ENCODE assay signal across 9 cellular contexts in genomic region chr12:33427071-33427470, GRCh38. TPM values are rescaled to one million over a fixed set of nuclear protein-coding genes. Genes with fewer than 3 reads are reported as not detected.
DNase-seq lines count a peak whose midpoint lies in the region; ATAC-seq and TF ChIP-seq lines count a peak whose summit lies in the region.
"Had no signal": no experiment of that assay in that cellular context is flagged by ENCODE, and none has a peak within 500 bp of the region (broad histone marks: within the 10 kb centered on the region; RNA-seq: fewer than 3 reads in every experiment).

No MANE protein-coding gene starts in this region.

- peak; percentile 43 for TF ChIP-seq CTCF in GM12873 (IDR thresholded peaks at IDR 0.05; ENCODE audit: insufficient read depth, low read depth, low read length, missing control alignments)
- TF ChIP-seq CTCF in fibroblast of mammary gland (conservative IDR thresholded peaks at IDR 0.05; ENCODE audit: control insufficient read depth, insufficient read depth, low read depth, low read length) = peak; percentile 1
- TF ChIP-seq CTCF in chondrocyte (IDR thresholded peaks at IDR 0.05) = no peak

- no peaks in the 10 kb centered on the region for H3K36me3 ChIP-seq in aorta (ENCODE audit: control insufficient read depth in 1 of 2, insufficient read depth in 2 of 2, low read length in 1 of 2)

- no peaks in the 10 kb centered on the region for H3K27me3 ChIP-seq in aorta (ENCODE audit: control insufficient read depth in 1 of 2, insufficient read depth in 2 of 2, low read length in 1 of 2)

- intact Hi-C loops in aorta (cut with DNase I) = no loop called here

- WGBS in aorta, 2 donors = 66 to 73% methylated on average over 2 of the region's 2 CpGs

- H3K27ac Mint-ChIP-seq in chondrocyte (ENCODE audit: unreplicated experiment) (no peak overlapping the region), immature natural killer cell (no peak overlapping the region)

- H3K4me3 ChIP-seq in fibroblast of mammary gland (ENCODE audit: control insufficient read depth, low read depth, low read length) = no peak overlapping the region
- H3K4me3 ChIP-seq in aorta (ENCODE audit: low read length in 2 of 2) = no peak overlapping the region

- H3K4me1 Mint-ChIP-seq in chondrocyte (ENCODE audit: low read depth) (no peaks in the 10 kb centered on the region), immature natural killer cell (no peaks in the 10 kb centered on the region)

- ATAC-seq in HG02798 (IDR thresholded peaks at IDR 0.05; ENCODE audit: poor library complexity, unreplicated experiment) (peak; percentile 82), aorta (ENCODE audit: low FRiP score) (no peak)

- peaks cover 5% of the 10 kb centered on the region for H3K27me3 Mint-ChIP-seq in chondrocyte (ENCODE audit: low read depth)
- H3K27me3 Mint-ChIP-seq in immature natural killer cell (ENCODE audit: low read depth in 3 of 3) = peaks cover 0 to 2% (median 2%) of the 10 kb centered on the region in 3 donors

- H3K9me3 ChIP-seq in aorta (ENCODE audit: control insufficient read depth, low read length) = no peaks in the 10 kb centered on the region

- no peak overlapping the region for H3K4me3 Mint-ChIP-seq in chondrocyte (ENCODE audit: unreplicated experiment)
- H3K4me3 Mint-ChIP-seq in immature natural killer cell = no peak overlapping the region

- no peaks in the 10 kb centered on the region for H3K4me1 ChIP-seq in aorta (ENCODE audit: control insufficient read depth in 1 of 2, insufficient read depth in 2 of 2, low read length in 2 of 2)

- H3K36me3 Mint-ChIP-seq in chondrocyte (ENCODE audit: low read depth) (no peaks in the 10 kb centered on the region), immature natural killer cell (no peaks in the 10 kb centered on the region)

- no peak overlapping the region for H3K27ac ChIP-seq in aorta (ENCODE audit: low read depth in 1 of 2, low read length in 2 of 2)

- H3K9me3 Mint-ChIP-seq in chondrocyte (ENCODE audit: low read depth) = peaks cover 2% of the 10 kb centered on the region
- H3K9me3 Mint-ChIP-seq in immature natural killer cell = peaks cover 0 to 18% (median 2%) of the 10 kb centered on the region in 6 donors

- DNase-seq in NCI-H524 (lab: John Stamatoyannopoulos, UW) (peak; percentile 13 to 49), fibroblast of mammary gland (ENCODE audit: low read depth) (peak; percentile 0), chondrocyte (ENCODE audit: low spot score) (no peak), aorta (no peak), H4 (ENCODE audit: low spot score) (no peak), immature natural killer cell (no peak)
- DNase-seq: nucleus accumbens had no signal

RNA-seq across cellular contexts. Expression of gene SYT10, which starts 12.5 kb away (rescaled TPM):
- not detected in 3 replicates for total RNA-seq in chondrocyte
- total RNA-seq in aorta = under 1 TPM in 1 of 2 donors, not detected in 1; 0.30 TPM
- polyA plus RNA-seq in aorta = not detected
- not detected in 2 replicates for total RNA-seq in H4 (2014; rRNA removed; shearing (Covaris generic))
- not detected for polyA plus RNA-seq in immature natural killer cell

Comparison
In these comparisons a context has a peak if more than half of its experiments do, and no peak if none do; other contexts are left out.
1. DNase-seq: peak in NCI-H524 (2 of 2) and fibroblast of mammary gland (single experiment); none in chondrocyte (single experiment), aorta (0 of 2), H4 (single experiment) and immature natural killer cell (0 of 3).